8 cellular contexts compared by ENCODE assay signal in genomic region chr5:38780950-38781349, GRCh38.
DNase-seq lines count a peak whose midpoint lies in the region; ATAC-seq and TF ChIP-seq lines count a peak whose summit lies in the region.

No MANE protein-coding gene starts in this region.

- H3K27ac Mint-ChIP-seq in HFFc6 (no peak overlapping the region), T-cell (no peak overlapping the region)
- H3K27ac Mint-ChIP-seq in stimulated activated effector memory CD8-positive, alpha-beta T cell treated with anti-CD3 and anti-CD28 coated beads, Interleukin-12 subunit alpha, Interleukin-12 subunit beta, amount 100 ng/mL, for 72 hours = no peak overlapping the region

- H3K9me3 Mint-ChIP-seq in HFFc6 (no peaks in the 10 kb centered on the region), T-cell (peaks cover under 1 to 8% (median 7%) of the 10 kb centered on the region in 3 donors)
- peaks cover 3% of the 10 kb centered on the region for H3K9me3 Mint-ChIP-seq in stimulated activated effector memory CD8-positive, alpha-beta T cell treated with anti-CD3 and anti-CD28 coated beads, Interleukin-12 subunit alpha, Interleukin-12 subunit beta, amount 100 ng/mL, for 72 hours

- TF ChIP-seq CTCF in HFFc6 (IDR thresholded peaks at IDR 0.05) (no peak; the same call in 1 of the 2 replicates), GM10248 (IDR thresholded peaks at IDR 0.05; ENCODE audit: control extremely low read depth, extremely low read depth, low read depth, missing control alignments) (no peak)

- H3K4me1 Mint-ChIP-seq in HFFc6 (ENCODE audit: low read depth) (peaks cover 29% of the 10 kb centered on the region), T-cell (no peaks in the 10 kb centered on the region)
- H3K4me1 Mint-ChIP-seq in stimulated activated effector memory CD8-positive, alpha-beta T cell treated with anti-CD3 and anti-CD28 coated beads, Interleukin-12 subunit alpha, Interleukin-12 subunit beta, amount 100 ng/mL, for 72 hours = no peaks in the 10 kb centered on the region

- peaks cover 10% of the 10 kb centered on the region; the same call in 1 of the 2 replicates for H3K27me3 Mint-ChIP-seq in HFFc6 (ENCODE audit: insufficient read depth)
- peaks cover 9 to 13% of the 10 kb centered on the region in 2 donors for H3K27me3 Mint-ChIP-seq in T-cell

- in situ Hi-C loops in SK-MEL-5 (cut with HindIII; ENCODE audit: low pct_unique_long_range_greater_than_20kb, low sequenced_read_pairs) = no loop called here

- POLR2A ChIA-PET in T-cell (lab: Charles Lee) (no interaction called here), GM10248 (lab: Yijun Ruan, JAX) (no interaction called here)

- H3K4me3 Mint-ChIP-seq in HFFc6 (no peak overlapping the region), T-cell (no peak overlapping the region)
- no peak overlapping the region for H3K4me3 Mint-ChIP-seq in stimulated activated effector memory CD8-positive, alpha-beta T cell treated with anti-CD3 and anti-CD28 coated beads, Interleukin-12 subunit alpha, Interleukin-12 subunit beta, amount 100 ng/mL, for 72 hours

- H3K4me3 ChIP-seq in skeletal muscle cell (ENCODE audit: low read depth, low read length) = no peak overlapping the region

- CTCF ChIA-PET in T-cell (lab: Charles Lee) (no interaction called here), GM10248 (lab: Yijun Ruan, JAX) (interaction anchor here (1.9 kb wide), 1 partner anchor 16 kb away, joined by 7 read pairs; no protein-coding TSS in a partner anchor)

- peaks cover 4% of the 10 kb centered on the region; the same call in 1 of the 2 replicates for H3K36me3 Mint-ChIP-seq in HFFc6 (ENCODE audit: low read depth)
- H3K36me3 Mint-ChIP-seq in T-cell = peaks cover 3% of the 10 kb centered on the region
- H3K36me3 Mint-ChIP-seq in stimulated activated effector memory CD8-positive, alpha-beta T cell treated with anti-CD3 and anti-CD28 coated beads, Interleukin-12 subunit alpha, Interleukin-12 subunit beta, amount 100 ng/mL, for 72 hours = no peaks in the 10 kb centered on the region

- ATAC-seq in T-cell (replicated peaks in 1 of 4) (no peak), GM18517 (IDR thresholded peaks at IDR 0.05; ENCODE audit: unreplicated experiment) (no peak)
- ATAC-seq in stimulated activated effector memory CD8-positive, alpha-beta T cell treated with anti-CD3 and anti-CD28 coated beads, Interleukin-12 subunit alpha, Interleukin-12 subunit beta, amount 100 ng/mL, for 72 hours = no peak

- DNase-seq in HFFc6 = peak; percentile 27
- peak; percentile 47 for DNase-seq in SK-MEL-5 (ENCODE audit: low read depth, low spot score)
- peak; percentile 67 for DNase-seq in glomerular visceral epithelial cell (ENCODE audit: extremely low spot score)
- DNase-seq in skeletal muscle cell (ENCODE audit: low read depth) = peak; percentile 66
- DNase-seq in T-cell = no peak
- no peak for DNase-seq in GM10248 (ENCODE audit: extremely low spot score)
- DNase-seq in stimulated activated effector memory CD8-positive, alpha-beta T cell treated with anti-CD3 and anti-CD28 coated beads, Interleukin-12 subunit alpha, Interleukin-12 subunit beta, amount 100 ng/mL, for 72 hours (ENCODE audit: low spot score in 2 of 2) = no peak

Comparison
In these comparisons a context has a peak if more than half of its experiments do, and no peak if none do; other contexts are left out.
1. DNase-seq: peak in HFFc6 (single experiment), SK-MEL-5 (single experiment), glomerular visceral epithelial cell (single experiment) and skeletal muscle cell (single experiment); none in T-cell (0 of 34), GM10248 (single experiment) and stimulated activated effector memory CD8-positive, alpha-beta T cell treated with anti-CD3 and anti-CD28 coated beads, Interleukin-12 subunit alpha, Interleukin-12 subunit beta, amount 100 ng/mL, for 72 hours (0 of 2).